35 cellular contexts compared by ENCODE assay signal in genomic region chr11:113141010-113141409, GRCh38.
"Had no signal": no experiment of that assay in that cellular context is flagged by ENCODE, and none has a peak within 500 bp of the region (broad histone marks: within the 10 kb centered on the region; RNA-seq: fewer than 3 reads in every experiment).

No MANE protein-coding gene starts in this region.

- DNase-seq: activated B cell treated with CpG ODN at 0.5 μM for 24 hours; activated CD4-positive, alpha-beta memory T cell treated with anti-CD3 and anti-CD28 coated beads for 36 hours; activated CD4-positive, alpha-beta T cell treated with anti-CD3 and anti-CD28 coated beads for 4 hours; activated CD4-positive, alpha-beta T cell treated with anti-CD3 and anti-CD28 coated beads, Interleukin-2, amount 50 U/mL, for 1 hour; activated CD4-positive, CD25-positive, alpha-beta regulatory T cell treated with anti-CD3 and anti-CD28 coated beads, Interleukin-2, amount 50 U/mL, for 72 hours; activated CD8-positive, alpha-beta memory T cell treated with anti-CD3 and anti-CD28 coated beads, Interleukin-2, amount 50 U/mL, for 4 hours; activated gamma-delta T cell treated with Interleukin-2 at 50 U/mL for 16 hours; activated naive CD4-positive, alpha-beta T cell treated with anti-CD3 and anti-CD28 coated beads for 36 hours; activated T-cell treated with anti-CD3 and anti-CD28 coated beads for 4 hours; activated T-cell treated with anti-CD3 and anti-CD28 coated beads, Interleukin-2, amount 50 U/mL, for 4 hours; body of pancreas; Kasumi-1; MM.1S; MV-4-11; NCI-H1092; NCI-H1436 treated with DMSO at 0.1 percent for 48 hours; NCI-H1694 treated with DMSO at 0.1 percent for 48 hours; NCI-H2029; NCI-H2171; NCI-H510A treated with DMSO at 0.1 percent for 48 hours; NCI-H526 treated with DMSO at 0.1 percent for 48 hours; NCI-H82; NK-92 treated with Interleukin-12 subunit alpha and Interleukin-12 subunit beta, amount 100 ng/mL, for 24 hours; PC-3; Peyer's patch; RPMI8226; SHP77 treated with DMSO at 0.1 percent for 48 hours; SW 1271; T-helper 1 cell; T-helper 2 cell; T-helper 9 cell had no signal

- H3K27ac ChIP-seq: adrenal gland, body of pancreas, Peyer's patch, SJSA1, VCaP had no signal

- H3K36me3 ChIP-seq: adrenal gland, Peyer's patch, SJSA1 had no signal

- H3K9me3 ChIP-seq: adrenal gland, body of pancreas, Peyer's patch, SJSA1 had no signal

- ATAC-seq: activated naive CD4-positive, alpha-beta T cell treated with anti-CD3 and anti-CD28 coated beads, Interleukin-2, amount 50 U/mL, for 72 hours; activated T-cell treated with anti-CD3 and anti-CD28 coated beads, Interleukin-2, amount 50 U/mL, for 4 hours; body of pancreas; PC-3 had no signal

- H3K4me1 ChIP-seq: body of pancreas, Peyer's patch, SJSA1 had no signal

- H3K27me3 ChIP-seq: adrenal gland, body of pancreas, Peyer's patch, SJSA1 had no signal

- H3K4me3 ChIP-seq: adrenal gland, body of pancreas, Peyer's patch, SJSA1 had no signal
